In genomic region chr4:87069037-87069742, GRCh38 we compare ENCODE assay signal across 13 cellular contexts.
DNase-seq lines count a peak whose midpoint lies in the region; ATAC-seq and TF ChIP-seq lines count a peak whose summit lies in the region.
"Had no signal": no experiment of that assay in that cellular context is flagged by ENCODE, and none has a peak within 500 bp of the region (broad histone marks: within the 10 kb centered on the region; RNA-seq: fewer than 3 reads in every experiment).

No MANE protein-coding gene starts in this region.

- peaks cover 16% of the 10 kb centered on the region for H3K79me2 ChIP-seq in mesendoderm (ENCODE audit: control insufficient read depth, insufficient read depth, low read length)

- WGBS in mesendoderm (ENCODE audit: extremely low coverage, insufficient coverage, low lambda C conversion rate), result no CpG with 5 or more reads among the region's 3 CpGs

- peak overlapping the region; percentile 2 for H3K27ac Mint-ChIP-seq in CD4-positive, alpha-beta T cell
- H3K27ac Mint-ChIP-seq: dendritic cell treated with granulocyte-macrophage colony-stimulating factor and Interleukin-4, amounts not matched to agents 40 ng/mL and 50 ng/mL, for 4 days had no signal

- peak overlapping the region; percentile 25 for H3K56ac ChIP-seq in mesendoderm (ENCODE audit: low read length)

- H3K4me2 ChIP-seq in mesendoderm (ENCODE audit: low read length), result no peak overlapping the region
- H3K4me2 ChIP-seq: KMS-11, SK-N-SH had no signal

- no peak overlapping the region for H3K18ac ChIP-seq in mesendoderm (ENCODE audit: low read length)

- CTCF ChIA-PET in CD4-positive, alpha-beta T cell (lab: Charles Lee), result no interaction called here

- DNase-seq in CD4-positive, alpha-beta T cell, result no peak
- DNase-seq in NCI-H1092 (lab: John Stamatoyannopoulos, UW) (peak; percentile 14), SK-N-MC (ENCODE audit: low read depth, low spot score) (no peak), mesendoderm (no peak), HK-2 (ENCODE audit: unreplicated experiment) (no peak), cerebellar cortex (ENCODE audit: low spot score) (no peak)
- DNase-seq in stimulated activated CD4-positive, alpha-beta T cell treated with anti-CD3 and anti-CD28 coated beads, Interleukin-4, amount 100 ng/mL, for 24 hours, result no peak
- DNase-seq: activated CD8-positive, alpha-beta memory T cell treated with anti-CD3 and anti-CD28 coated beads, Interleukin-2, amount 50 U/mL, for 48 hours; CD4-positive, alpha-beta memory T cell had no signal

- H3K9ac ChIP-seq in SK-N-MC (ENCODE audit: insufficient read length) (peak overlapping the region; percentile 54), mesendoderm (ENCODE audit: low read length) (no peak overlapping the region)
- H3K9ac ChIP-seq: KMS-11, SK-N-SH had no signal

- peaks cover 71% of the 10 kb centered on the region for H3K4me1 Mint-ChIP-seq in CD4-positive, alpha-beta T cell (ENCODE audit: low read depth)

- H2BK5ac ChIP-seq in mesendoderm (ENCODE audit: low read length), result no peak overlapping the region

- no peak overlapping the region for H3K23ac ChIP-seq in mesendoderm (ENCODE audit: low read length)

- H4K8ac ChIP-seq in mesendoderm (ENCODE audit: low read depth, low read length), result no peak overlapping the region

- H3K79me1 ChIP-seq in mesendoderm (ENCODE audit: low read length), result peaks cover 11% of the 10 kb centered on the region

- H3K4me1 ChIP-seq in mesendoderm (ENCODE audit: control insufficient read depth, low read depth, low read length), result peaks cover 4% of the 10 kb centered on the region

- no peak for ATAC-seq in CD4-positive, alpha-beta T cell (ENCODE audit: poor library complexity)
- ATAC-seq in GM18519 (IDR thresholded peaks at IDR 0.05; ENCODE audit: low FRiP score, unreplicated experiment), result no peak

- no peak overlapping the region for H2AK5ac ChIP-seq in mesendoderm (ENCODE audit: low read length)

- intact Hi-C loops in CD4-positive, alpha-beta T cell (cut with DNase I, micrococcal nuclease), result no loop called here

- no peaks in the 10 kb centered on the region for H3K9me3 Mint-ChIP-seq in CD4-positive, alpha-beta T cell
- H3K9me3 Mint-ChIP-seq: CD4-positive, alpha-beta memory T cell; dendritic cell treated with granulocyte-macrophage colony-stimulating factor and Interleukin-4, amounts not matched to agents 40 ng/mL and 50 ng/mL, for 4 days had no signal

- peaks cover 4% of the 10 kb centered on the region for H3K36me3 Mint-ChIP-seq in CD4-positive, alpha-beta T cell (ENCODE audit: low read depth)

- peaks cover 1% of the 10 kb centered on the region; the same call in 1 of the 2 replicates for H3K36me3 ChIP-seq in SK-N-MC (ENCODE audit: insufficient read depth, low read length)
- H3K36me3 ChIP-seq in mesendoderm (ENCODE audit: control insufficient read depth, insufficient read depth, low read length), result no peaks in the 10 kb centered on the region

- H3K9me3 ChIP-seq in CD4-positive, alpha-beta T cell (ENCODE audit: control insufficient read depth, low read length), result no peaks in the 10 kb centered on the region
- H3K9me3 ChIP-seq in SK-N-MC (ENCODE audit: low read depth, low read length), result no peaks in the 10 kb centered on the region
- H3K9me3 ChIP-seq: SK-N-SH had no signal

- H2BK15ac ChIP-seq in mesendoderm (replicated peaks; ENCODE audit: low read depth), result no peak overlapping the region

- H3K4me3 ChIP-seq in SK-N-MC (peak overlapping the region; percentile 76), mesendoderm (ENCODE audit: low read length) (no peak overlapping the region)

- H4K5ac ChIP-seq in mesendoderm (ENCODE audit: low read length), result no peak overlapping the region

- H3K4ac ChIP-seq in mesendoderm (ENCODE audit: low read depth, low read length), result no peak overlapping the region

- POLR2A ChIA-PET in CD4-positive, alpha-beta T cell (lab: Charles Lee), result no interaction called here

- no peaks in the 10 kb centered on the region for H3K27me3 Mint-ChIP-seq in CD4-positive, alpha-beta T cell
- H3K27me3 Mint-ChIP-seq: CD4-positive, alpha-beta memory T cell; dendritic cell treated with granulocyte-macrophage colony-stimulating factor and Interleukin-4, amounts not matched to agents 40 ng/mL and 50 ng/mL, for 4 days had no signal

- no peak for TF ChIP-seq CTCF in CD4-positive, alpha-beta T cell (IDR thresholded peaks at IDR 0.05)

- H2BK120ac ChIP-seq in mesendoderm (ENCODE audit: low read depth, low read length), result no peak overlapping the region

- H3K27me3 ChIP-seq in CD4-positive, alpha-beta T cell (ENCODE audit: control insufficient read depth, insufficient read depth, low read length), result no peaks in the 10 kb centered on the region
- no peaks in the 10 kb centered on the region for H3K27me3 ChIP-seq in mesendoderm (ENCODE audit: insufficient read depth, low read length, poor library complexity)

- H3K4me3 Mint-ChIP-seq in CD4-positive, alpha-beta T cell, result no peak overlapping the region
- H3K4me3 Mint-ChIP-seq: CD4-positive, alpha-beta memory T cell; dendritic cell treated with granulocyte-macrophage colony-stimulating factor and Interleukin-4, amounts not matched to agents 40 ng/mL and 50 ng/mL, for 4 days had no signal

- H3K27ac ChIP-seq in CD4-positive, alpha-beta T cell (ENCODE audit: low read depth, low read length), result no peak overlapping the region
- H3K27ac ChIP-seq in SK-N-MC (peak overlapping the region; percentile 87), mesendoderm (ENCODE audit: low read depth, low read length) (no peak overlapping the region)
- H3K27ac ChIP-seq: KMS-11 had no signal
